In genomic region chr13:99974296-99974938, GRCh38 we compare ENCODE assay signal across 1 cellular context.
A peak's percentile ranks its signal among the peaks of the same experiment; 100 is the strongest.
TF ChIP-seq lines count a peak whose summit lies in the region.

No MANE protein-coding gene starts in this region.

TF ChIP-seq in K562, 482 proteins besides CTCF, POLR2A, EP300 and RAD21:
- TF ChIP-seq ZBTB43 (CRISPR knock-in tag; IDR thresholded peaks at IDR 0.05), result no peak
- TF ChIP-seq ZBTB33 (CRISPR knock-in tag; IDR thresholded peaks at IDR 0.05), result 0 out of 2 replicates have a peak, but pooled peaks have one; percentile 7
- TF ChIP-seq ELK3 (CRISPR knock-in tag; IDR thresholded peaks at IDR 0.05), result no peak
